Comparison of ENCODE assay signal across 1 cellular context in the genomic region with DNA sequence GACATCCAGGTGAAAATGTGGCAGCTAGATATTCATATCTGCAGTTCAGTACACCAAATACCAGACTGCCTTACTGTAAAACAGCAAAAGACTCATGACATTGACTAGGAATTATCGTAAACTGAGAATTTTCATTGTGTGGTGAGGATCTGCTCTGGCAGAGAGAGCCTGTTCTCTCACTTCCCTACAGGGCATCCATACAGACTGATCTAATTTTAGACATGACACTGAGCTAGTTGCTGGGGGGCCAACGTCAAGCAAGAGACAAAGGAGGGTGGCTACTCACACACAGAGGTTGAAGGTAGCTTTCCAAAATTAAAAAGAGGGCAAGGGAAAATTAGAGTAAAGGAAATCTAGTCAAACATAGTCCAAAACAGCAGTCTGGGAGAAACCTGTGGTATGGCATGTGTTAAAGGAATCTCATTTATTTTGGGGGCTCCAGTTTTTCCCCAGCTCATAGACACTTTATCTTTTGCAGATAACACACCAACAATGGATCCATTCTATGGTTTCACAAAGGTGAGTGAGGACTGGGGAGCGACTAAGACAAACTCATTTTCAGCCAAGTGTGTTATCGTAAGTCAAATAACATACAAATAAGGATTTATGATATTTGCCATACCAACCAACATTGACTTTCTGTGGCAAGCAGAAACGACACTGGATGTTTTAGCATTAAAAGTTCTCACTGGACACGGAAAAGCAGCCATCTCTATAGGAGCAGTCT.
TF ChIP-seq lines count a peak whose summit lies in the region.

No MANE protein-coding gene starts in this region.

TF ChIP-seq in IMR-90, 13 proteins besides CTCF, POLR2A, EP300 and RAD21 (continued from another document):
- TF ChIP-seq RFX5 (IDR thresholded peaks at IDR 0.05; ENCODE audit: low read depth, low read length) (no peak), ELK1 (IDR thresholded peaks at IDR 0.05; ENCODE audit: borderline replicate concordance, low read depth, low read length) (no peak), CHD1 (IDR thresholded peaks at IDR 0.05; ENCODE audit: low read depth, low read length) (no peak), FOS (IDR thresholded peaks at IDR 0.05; ENCODE audit: low read depth, low read length) (no peak), MAFK (IDR thresholded peaks at IDR 0.05; ENCODE audit: low read depth, low read length) (no peak), MXI1 (IDR thresholded peaks at IDR 0.05; ENCODE audit: borderline replicate concordance, low read depth, low read length) (no peak), CEBPB (IDR thresholded peaks at IDR 0.05; ENCODE audit: low read depth, low read length) (no peak), NFE2L2 (IDR thresholded peaks at IDR 0.05; ENCODE audit: low read depth, low read length) (no peak), RCOR1 (IDR thresholded peaks at IDR 0.05; ENCODE audit: insufficient replicate concordance, low read length) (no peak), SMC3 (IDR thresholded peaks at IDR 0.05; ENCODE audit: low read depth, low read length) (no peak), BHLHE40 (IDR thresholded peaks at IDR 0.05; ENCODE audit: low read depth, low read length) (no peak)
- TF ChIP-seq, protein P1, sequence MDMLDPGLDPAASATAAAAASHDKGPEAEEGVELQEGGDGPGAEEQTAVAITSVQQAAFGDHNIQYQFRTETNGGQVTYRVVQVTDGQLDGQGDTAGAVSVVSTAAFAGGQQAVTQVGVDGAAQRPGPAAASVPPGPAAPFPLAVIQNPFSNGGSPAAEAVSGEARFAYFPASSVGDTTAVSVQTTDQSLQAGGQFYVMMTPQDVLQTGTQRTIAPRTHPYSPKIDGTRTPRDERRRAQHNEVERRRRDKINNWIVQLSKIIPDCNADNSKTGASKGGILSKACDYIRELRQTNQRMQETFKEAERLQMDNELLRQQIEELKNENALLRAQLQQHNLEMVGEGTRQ (IDR thresholded peaks at IDR 0.05; ENCODE audit: low read depth, low read length), result no peak
